In genomic region chr13:91684746-91685145, GRCh38 we compare ENCODE assay signal across 2 cellular contexts.
TF ChIP-seq lines count a peak whose summit lies in the region.

No MANE protein-coding gene starts in this region.

TF ChIP-seq in GM23338, 12 proteins besides CTCF, POLR2A, EP300 and RAD21 (continued from another document):
- TF ChIP-seq REST (IDR thresholded peaks at IDR 0.05; ENCODE audit: unreplicated experiment): no peak
- TF ChIP-seq JUNB (IDR thresholded peaks at IDR 0.05; ENCODE audit: unreplicated experiment): no peak
- no peak for TF ChIP-seq CREB1 (CRISPR knock-in tag; IDR thresholded peaks at IDR 0.05; ENCODE audit: low read depth)
- TF ChIP-seq STAT1 (IDR thresholded peaks at IDR 0.05; ENCODE audit: unreplicated experiment): no peak
- no peak for TF ChIP-seq ZNF462 (CRISPR knock-in tag; IDR thresholded peaks at IDR 0.05)
- no peak for TF ChIP-seq ZNF331 (CRISPR knock-in tag; IDR thresholded peaks at IDR 0.05; ENCODE audit: low read depth)
- no peak for TF ChIP-seq ZNF114 (CRISPR knock-in tag; IDR thresholded peaks at IDR 0.05)
- TF ChIP-seq NANOG (IDR thresholded peaks at IDR 0.05; ENCODE audit: borderline replicate concordance): no peak
- TF ChIP-seq EZH2 (IDR thresholded peaks at IDR 0.05; ENCODE audit: low read depth, unreplicated experiment): no peak
- no peak for TF ChIP-seq ETS1 (IDR thresholded peaks at IDR 0.05)
- TF ChIP-seq EZH2phosphoT487 (IDR thresholded peaks at IDR 0.05; ENCODE audit: unreplicated experiment): no peak

TF ChIP-seq in K562, 482 proteins besides CTCF, POLR2A, EP300 and RAD21 (continued from another document and continues in another):
- TF ChIP-seq TRIM25 (IDR thresholded peaks at IDR 0.05; ENCODE audit: borderline replicate concordance) (no peak), NFYB (IDR thresholded peaks at IDR 0.05; ENCODE audit: extremely low read depth, insufficient read length) (no peak), SMAD3 (CRISPR knock-in tag; conservative IDR thresholded peaks at IDR 0.05) (no peak), ZBTB40 (IDR thresholded peaks at IDR 0.05) (no peak), ZBTB40 (CRISPR knock-in tag; IDR thresholded peaks at IDR 0.05) (peak; percentile 38; the same call in 1 of the 2 replicates), ZNF316 (IDR thresholded peaks at IDR 0.05) (peak; percentile 93), MAFK (IDR thresholded peaks at IDR 0.05; ENCODE audit: low read length) (peak; percentile 93), EHMT2 (IDR thresholded peaks at IDR 0.05) (no peak), MAFG (tag; conservative IDR thresholded peaks at IDR 0.05) (peak; percentile 91), IRF2 (CRISPR knock-in tag; IDR thresholded peaks at IDR 0.05) (no peak), BCOR (IDR thresholded peaks at IDR 0.05) (no peak), MYC (IDR thresholded peaks at IDR 0.05; ENCODE audit: low read depth, low read length) (no peak), MYC (CRISPR knock-in tag; IDR thresholded peaks at IDR 0.05; ENCODE audit: borderline replicate concordance, low read depth) (no peak), DNMT1 (IDR thresholded peaks at IDR 0.05) (no peak), CHD4 (IDR thresholded peaks at IDR 0.05; ENCODE audit: insufficient read depth, insufficient replicate concordance, low read depth, low read length, poor library complexity, severe bottlenecking) (no peak), FOXM1 (IDR thresholded peaks at IDR 0.05; ENCODE audit: low read depth) (no peak), FOXM1 (CRISPR knock-in tag; IDR thresholded peaks at IDR 0.05; ENCODE audit: low read depth) (no peak), TRIM24 (IDR thresholded peaks at IDR 0.05) (no peak), ZBTB1 (CRISPR knock-in tag; IDR thresholded peaks at IDR 0.05; ENCODE audit: borderline replicate concordance, low read depth) (no peak), MYNN (IDR thresholded peaks at IDR 0.05) (no peak), MYNN (CRISPR knock-in tag; IDR thresholded peaks at IDR 0.05) (0 out of 2 replicates have a peak, but pooled peaks have one; percentile 56), PHF21A (IDR thresholded peaks at IDR 0.05; ENCODE audit: borderline replicate concordance, low read depth) (no peak), ATF3 (IDR thresholded peaks at IDR 0.05) (no peak), ATF3 (CRISPR knock-in tag; conservative IDR thresholded peaks at IDR 0.05) (no peak), TCF3 (CRISPR knock-in tag; IDR thresholded peaks at IDR 0.05) (no peak), TAF9B (IDR thresholded peaks at IDR 0.05; ENCODE audit: partially characterized antibody) (no peak), PHB (CRISPR knock-in tag; IDR thresholded peaks at IDR 0.05) (no peak), ZFPM2 (CRISPR knock-in tag; IDR thresholded peaks at IDR 0.05) (no peak), ARID3A (IDR thresholded peaks at IDR 0.05; ENCODE audit: borderline replicate concordance, low read depth, low read length) (no peak), ZSCAN32 (CRISPR knock-in tag; IDR thresholded peaks at IDR 0.05) (no peak), HES1 (IDR thresholded peaks at IDR 0.05; ENCODE audit: low read depth) (no peak), MCM7 (IDR thresholded peaks at IDR 0.05) (0 out of 4 replicates have a peak, but pooled peaks of 1 of the 2 experiments have one; percentile 5), MEF2A (IDR thresholded peaks at IDR 0.05; ENCODE audit: control insufficient read depth, low read depth, low read length) (no peak), MAFF (IDR thresholded peaks at IDR 0.05; ENCODE audit: low read length) (peak; percentile 91), BACH1 (tag; IDR thresholded peaks at IDR 0.05) (no peak), ZNF518B (CRISPR knock-in tag; IDR thresholded peaks at IDR 0.05) (no peak), SMARCB1 (IDR thresholded peaks at IDR 0.05; ENCODE audit: insufficient read length, low read depth) (no peak), VEZF1 (CRISPR knock-in tag; IDR thresholded peaks at IDR 0.05) (no peak), DMBX1 (CRISPR knock-in tag; IDR thresholded peaks at IDR 0.05; ENCODE audit: borderline replicate concordance) (no peak), SMARCA5 (IDR thresholded peaks at IDR 0.05) (no peak), NR0B1 (IDR thresholded peaks at IDR 0.05; ENCODE audit: partially characterized antibody) (no peak), CEBPB (tag; IDR thresholded peaks at IDR 0.05) (no peak)
